Comparison of ENCODE assay signal across 8 cellular contexts in the genomic region with DNA sequence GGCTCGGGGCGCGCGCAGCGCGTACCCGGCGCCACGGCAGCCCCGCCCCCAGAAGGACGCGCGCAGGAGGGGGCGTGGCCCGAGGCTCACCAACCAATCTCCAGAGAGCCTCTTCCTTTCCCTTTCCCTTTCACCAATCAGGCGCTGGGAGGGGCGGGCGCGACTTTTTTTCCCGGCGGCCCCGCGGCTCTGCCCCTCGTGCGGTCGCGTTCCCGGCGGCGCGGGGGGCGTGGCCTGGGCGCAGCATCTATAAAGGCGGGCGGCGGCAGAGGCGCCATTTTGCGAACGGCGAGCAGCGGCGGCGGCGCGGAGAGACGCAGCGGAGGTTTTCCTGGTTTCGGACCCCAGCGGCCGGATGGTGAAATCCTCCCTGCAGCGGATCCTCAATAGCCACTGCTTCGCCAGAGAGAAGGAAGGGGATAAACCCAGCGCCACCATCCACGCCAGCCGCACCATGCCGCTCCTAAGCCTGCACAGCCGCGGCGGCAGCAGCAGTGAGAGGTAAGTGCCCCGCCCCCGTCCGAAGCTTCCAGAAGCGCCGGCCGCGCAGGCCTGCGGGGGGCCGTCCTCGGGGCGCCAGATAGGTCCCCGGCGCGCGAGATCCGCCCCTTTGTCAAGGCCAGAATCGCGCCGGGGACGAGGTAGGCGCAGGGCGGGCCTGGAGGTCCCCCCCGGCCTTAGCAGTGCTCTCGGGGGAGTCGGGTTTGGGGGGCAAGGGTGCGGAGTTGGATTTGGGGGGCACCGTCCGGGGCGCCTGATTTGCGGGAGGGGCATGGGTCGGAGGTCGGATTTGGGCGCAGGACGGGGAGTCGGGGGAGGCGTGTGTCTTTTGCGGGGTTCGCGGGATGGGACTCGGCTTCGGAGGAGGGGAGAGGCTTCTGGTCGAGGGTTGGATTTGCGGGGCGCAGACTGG. TPM values are rescaled to one million over a fixed set of nuclear protein-coding genes. Genes with fewer than 3 reads are reported as not detected.
A peak's percentile ranks its signal among the peaks of the same experiment; 100 is the strongest.
DNase-seq lines count a peak whose midpoint lies in the region; TF ChIP-seq lines count a peak whose summit lies in the region.

No MANE protein-coding gene starts in this region.

- peaks cover 13 to 23% (median 21%) of the 10 kb centered on the region in 4 donors for H3K36me3 ChIP-seq in stomach

- no peaks in the 10 kb centered on the region for H3K27me3 ChIP-seq in stomach

- H3K27me3 Mint-ChIP-seq in neural crest cell (ENCODE audit: low read depth): peaks cover 7% of the 10 kb centered on the region

- TF ChIP-seq EP300 in stomach (IDR thresholded peaks at IDR 0.05): no peak

- H3K4me1 Mint-ChIP-seq in neural crest cell: peaks cover 24% of the 10 kb centered on the region

- H3K27ac ChIP-seq in stomach: peak overlapping the region; percentile 96 to 99 (median 98)

- 0 to 1% (median 0%) methylated on average over 49 to 103 of the region's 103 CpGs for WGBS in stomach, 5 donors

- DNase-seq in EH (ENCODE audit: low read depth): peak; percentile 96
- DNase-seq in GOT3 (lab: John Stamatoyannopoulos, UW): peak; percentile 91
- peak; percentile 94 for DNase-seq in M059J (ENCODE audit: low read depth)
- DNase-seq in activated gamma-delta T cell (lab: John Stamatoyannopoulos, UW): peak; percentile 98
- DNase-seq in fibroblast of villous mesenchyme (ENCODE audit: low read depth): peak; percentile 97
- DNase-seq in neural crest cell (ENCODE audit: low read depth, low spot score): peak; percentile 99
- peak; percentile 98 for DNase-seq in stomach

- peaks cover 38 to 78% (median 58%) of the 10 kb centered on the region in 4 donors for H3K4me1 ChIP-seq in stomach

- peak overlapping the region; percentile 94 for H3K4me3 Mint-ChIP-seq in neural crest cell

- H3K9me3 ChIP-seq in stomach: no peaks in the 10 kb centered on the region

- peak overlapping the region; percentile 92 for H3K27ac Mint-ChIP-seq in neural crest cell (ENCODE audit: unreplicated experiment)

- intact Hi-C loops in stomach (cut with DNase I; ENCODE audit: low total_unique reads): loop anchor here (5.0 kb wide), 1 partner anchor 37 kb away; no protein-coding TSS in a partner anchor

- TF ChIP-seq CTCF in fibroblast of villous mesenchyme (IDR thresholded peaks at IDR 0.05; ENCODE audit: insufficient read depth, low read depth, low read length): peak; percentile 5
- TF ChIP-seq CTCF in neural crest cell (conservative IDR thresholded peaks at IDR 0.05): peak; percentile 47
- TF ChIP-seq CTCF in stomach (IDR thresholded peaks at IDR 0.05): peak in 1 of 7 experiments; percentile 27

- TF ChIP-seq POLR2A in Raji (IDR thresholded peaks at IDR 0.05; ENCODE audit: insufficient read depth, low read depth, low read length): peak; percentile 95
- peak in 2 of 4 donors; percentile 96 to 98 for TF ChIP-seq POLR2A in stomach (IDR thresholded peaks at IDR 0.05)

- H3K4me3 ChIP-seq in fibroblast of villous mesenchyme (ENCODE audit: low read depth, low read length): peak overlapping the region; percentile 99
- peak overlapping the region; percentile 97 to 100 (median 99) for H3K4me3 ChIP-seq in stomach

- no peaks in the 10 kb centered on the region for H3K9me3 Mint-ChIP-seq in neural crest cell

- H3K36me3 Mint-ChIP-seq in neural crest cell (ENCODE audit: low read depth): peaks cover 8% of the 10 kb centered on the region

RNA-seq across cellular contexts. Expression of gene PEAK3, which starts 12.5 kb away (rescaled TPM):
- total RNA-seq in M059J (2014; rRNA removed; shearing (Covaris generic)): not detected in 2 replicates
- total RNA-seq in fibroblast of villous mesenchyme (under 0.01 TPM in 1 of 2 replicates, not detected in the other), neural crest cell (not detected in 2 replicates), stomach (1 to 10 TPM in 1 of 5 donors, under 1 TPM in 1, not detected in 3; 0.87 to 1.4 TPM)
- polyA plus RNA-seq in stomach: under 1 TPM in 2 of 3 donors, not detected in 1; 0.15 to 0.31 TPM

RNA-seq across cellular contexts. Expression of gene JSRP1, which starts 13.3 kb away (rescaled TPM):
- not detected in 2 replicates for total RNA-seq in M059J (2014; rRNA removed; shearing (Covaris generic))
- 0.43 TPM in 1 of 2 replicates, not detected in the other for total RNA-seq in fibroblast of villous mesenchyme
- total RNA-seq in neural crest cell: 0.40 and 0.71 TPM in 2 replicates
- total RNA-seq in stomach: under 1 TPM in 1 of 5 donors, not detected in 4; 0.58 TPM
- under 1 TPM in 2 of 3 donors, not detected in 1; 0.68 to 0.75 TPM for polyA plus RNA-seq in stomach

RNA-seq across cellular contexts. Expression of gene AMH, which starts 20.4 kb away (rescaled TPM):
- 1.5 and 2.9 TPM in 2 replicates for total RNA-seq in M059J (2014; rRNA removed; shearing (Covaris generic))
- total RNA-seq in fibroblast of villous mesenchyme: 0.32 and 1.3 TPM in 2 replicates
- 71.6 and 79.1 TPM in 2 replicates for total RNA-seq in neural crest cell
- total RNA-seq in stomach: 1 to 10 TPM in 2 of 5 donors, under 1 TPM in 1, not detected in 2; 0.45 to 2.0 (median 1.1) TPM
- 1 to 10 TPM in 1 of 3 donors, under 1 TPM in 2; 0.50 to 1.5 (median 0.61) TPM for polyA plus RNA-seq in stomach

RNA-seq across cellular contexts. Expression of gene SF3A2, which starts 32.9 kb away (rescaled TPM):
- total RNA-seq in M059J (2014; rRNA removed; shearing (Covaris generic)): 36.9 and 44.0 TPM in 2 replicates
- 24.6 and 25.1 TPM in 2 replicates for total RNA-seq in fibroblast of villous mesenchyme
- total RNA-seq in neural crest cell: 186 and 189 TPM in 2 replicates
- total RNA-seq in stomach: 100 to 1,000 TPM in 1 of 5 donors, 10 to 100 TPM in 4; 25.8 to 214 (median 33.9) TPM
- 10 to 100 TPM; 33.3 to 42.4 (median 40.2) TPM for polyA plus RNA-seq in stomach

RNA-seq across cellular contexts. Expression of gene PLEKHJ1, which starts 33.4 kb away (rescaled TPM):
- total RNA-seq in M059J (2014; rRNA removed; shearing (Covaris generic)): 75.4 and 79.5 TPM in 2 replicates
- 43.6 and 46.4 TPM in 2 replicates for total RNA-seq in fibroblast of villous mesenchyme
- total RNA-seq in neural crest cell: 132 and 137 TPM in 2 replicates
- total RNA-seq in stomach: 100 to 1,000 TPM in 2 of 5 donors, 10 to 100 TPM in 3; 22.2 to 459 (median 96.9) TPM
- 100 to 1,000 TPM; 113 to 173 (median 132) TPM for polyA plus RNA-seq in stomach

Comparison
In these comparisons a context has a peak if more than half of its experiments do, and no peak if none do; other contexts are left out.
1. Peak in every context shown above with its lines: DNase-seq, H3K4me3 ChIP-seq and H3K27ac ChIP-seq.
2. RNA of gene AMH, which starts 20.4 kb away (total RNA-seq): 71.6 to 79.1 TPM in neural crest cell; 1.5 to 2.9 TPM in M059J, 0.32 to 1.3 TPM in fibroblast of villous mesenchyme and 0.45 to 2.0 TPM in stomach; every median in the first group is over 10 times any median in the second.